Comparison of ENCODE assay signal across 2 cellular contexts in genomic region chr10:88995156-88995876, GRCh38.
TF ChIP-seq lines count a peak whose summit lies in the region.

No MANE protein-coding gene starts in this region.

TF ChIP-seq in GM12878, 131 proteins besides CTCF, POLR2A, EP300 and RAD21:
- TF ChIP-seq RFX5 (IDR thresholded peaks at IDR 0.05; ENCODE audit: low read depth, low read length), result no peak
- no peak for TF ChIP-seq NR2C1 (IDR thresholded peaks at IDR 0.05)
- TF ChIP-seq LARP7 (IDR thresholded peaks at IDR 0.05), result 0 out of 2 replicates have a peak, but pooled peaks have one; percentile 45
- no peak for TF ChIP-seq ZNF384 (IDR thresholded peaks at IDR 0.05; ENCODE audit: borderline replicate concordance, low read depth, low read length)
- TF ChIP-seq, protein P1, sequence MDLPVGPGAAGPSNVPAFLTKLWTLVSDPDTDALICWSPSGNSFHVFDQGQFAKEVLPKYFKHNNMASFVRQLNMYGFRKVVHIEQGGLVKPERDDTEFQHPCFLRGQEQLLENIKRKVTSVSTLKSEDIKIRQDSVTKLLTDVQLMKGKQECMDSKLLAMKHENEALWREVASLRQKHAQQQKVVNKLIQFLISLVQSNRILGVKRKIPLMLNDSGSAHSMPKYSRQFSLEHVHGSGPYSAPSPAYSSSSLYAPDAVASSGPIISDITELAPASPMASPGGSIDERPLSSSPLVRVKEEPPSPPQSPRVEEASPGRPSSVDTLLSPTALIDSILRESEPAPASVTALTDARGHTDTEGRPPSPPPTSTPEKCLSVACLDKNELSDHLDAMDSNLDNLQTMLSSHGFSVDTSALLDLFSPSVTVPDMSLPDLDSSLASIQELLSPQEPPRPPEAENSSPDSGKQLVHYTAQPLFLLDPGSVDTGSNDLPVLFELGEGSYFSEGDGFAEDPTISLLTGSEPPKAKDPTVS (IDR thresholded peaks at IDR 0.05; ENCODE audit: low read depth, low read length), result no peak
- TF ChIP-seq JUNB (IDR thresholded peaks at IDR 0.05), result no peak
- TF ChIP-seq BACH1 (IDR thresholded peaks at IDR 0.05; ENCODE audit: borderline replicate concordance), result 0 out of 2 replicates have a peak, but pooled peaks have one; percentile 16
- TF ChIP-seq DPF2 (IDR thresholded peaks at IDR 0.05), result no peak
- TF ChIP-seq POLR2AphosphoS5 (IDR thresholded peaks at IDR 0.05; ENCODE audit: low read length), result peak; percentile 31; the same call in 1 of the 2 replicates
- TF ChIP-seq NR2F1 (conservative IDR thresholded peaks at IDR 0.05), result no peak
- no peak for TF ChIP-seq MTA3 (IDR thresholded peaks at IDR 0.05; ENCODE audit: borderline replicate concordance, low read length)
- no peak for TF ChIP-seq HDAC6 (IDR thresholded peaks at IDR 0.05; ENCODE audit: unreplicated experiment)
- TF ChIP-seq TAF1 (IDR thresholded peaks at IDR 0.05; ENCODE audit: borderline replicate concordance, low read depth, low read length), result no peak
- peak; percentile 37; the same call in 1 of the 2 replicates for TF ChIP-seq IKZF1 (conservative IDR thresholded peaks at IDR 0.05)
- TF ChIP-seq, protein P2, sequence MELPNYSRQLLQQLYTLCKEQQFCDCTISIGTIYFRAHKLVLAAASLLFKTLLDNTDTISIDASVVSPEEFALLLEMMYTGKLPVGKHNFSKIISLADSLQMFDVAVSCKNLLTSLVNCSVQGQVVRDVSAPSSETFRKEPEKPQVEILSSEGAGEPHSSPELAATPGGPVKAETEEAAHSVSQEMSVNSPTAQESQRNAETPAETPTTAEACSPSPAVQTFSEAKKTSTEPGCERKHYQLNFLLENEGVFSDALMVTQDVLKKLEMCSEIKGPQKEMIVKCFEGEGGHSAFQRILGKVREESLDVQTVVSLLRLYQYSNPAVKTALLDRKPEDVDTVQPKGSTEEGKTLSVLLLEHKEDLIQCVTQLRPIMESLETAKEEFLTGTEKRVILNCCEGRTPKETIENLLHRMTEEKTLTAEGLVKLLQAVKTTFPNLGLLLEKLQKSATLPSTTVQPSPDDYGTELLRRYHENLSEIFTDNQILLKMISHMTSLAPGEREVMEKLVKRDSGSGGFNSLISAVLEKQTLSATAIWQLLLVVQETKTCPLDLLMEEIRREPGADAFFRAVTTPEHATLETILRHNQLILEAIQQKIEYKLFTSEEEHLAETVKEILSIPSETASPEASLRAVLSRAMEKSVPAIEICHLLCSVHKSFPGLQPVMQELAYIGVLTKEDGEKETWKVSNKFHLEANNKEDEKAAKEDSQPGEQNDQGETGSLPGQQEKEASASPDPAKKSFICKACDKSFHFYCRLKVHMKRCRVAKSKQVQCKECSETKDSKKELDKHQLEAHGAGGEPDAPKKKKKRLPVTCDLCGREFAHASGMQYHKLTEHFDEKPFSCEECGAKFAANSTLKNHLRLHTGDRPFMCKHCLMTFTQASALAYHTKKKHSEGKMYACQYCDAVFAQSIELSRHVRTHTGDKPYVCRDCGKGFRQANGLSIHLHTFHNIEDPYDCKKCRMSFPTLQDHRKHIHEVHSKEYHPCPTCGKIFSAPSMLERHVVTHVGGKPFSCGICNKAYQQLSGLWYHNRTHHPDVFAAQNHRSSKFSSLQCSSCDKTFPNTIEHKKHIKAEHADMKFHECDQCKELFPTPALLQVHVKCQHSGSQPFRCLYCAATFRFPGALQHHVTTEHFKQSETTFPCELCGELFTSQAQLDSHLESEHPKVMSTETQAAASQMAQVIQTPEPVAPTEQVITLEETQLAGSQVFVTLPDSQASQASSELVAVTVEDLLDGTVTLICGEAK (IDR thresholded peaks at IDR 0.05; ENCODE audit: borderline replicate concordance), result no peak
- no peak for TF ChIP-seq CBFB (IDR thresholded peaks at IDR 0.05; ENCODE audit: low read depth)
- peak in 1 of 2 experiments; percentile 22; a peak in 1 of 4 replicates for TF ChIP-seq BHLHE40 (IDR thresholded peaks at IDR 0.05; ENCODE audit: borderline replicate concordance in 1 of 2, low read depth in 2 of 2, low read length in 1 of 2)
- TF ChIP-seq POLR2AphosphoS2 (IDR thresholded peaks at IDR 0.05; ENCODE audit: low read depth, low read length), result no peak
- 0 out of 4 replicates have a peak, but pooled peaks of 1 of the 2 experiments have one; percentile 29 for TF ChIP-seq IKZF2 (IDR thresholded peaks at IDR 0.05)
- TF ChIP-seq TARDBP (IDR thresholded peaks at IDR 0.05; ENCODE audit: borderline replicate concordance), result no peak
- no peak for TF ChIP-seq BMI1 (IDR thresholded peaks at IDR 0.05; ENCODE audit: borderline replicate concordance)
- 0 out of 2 replicates have a peak, but pooled peaks have one; percentile 42 for TF ChIP-seq ZNF687 (IDR thresholded peaks at IDR 0.05)

TF ChIP-seq in WTC11, 78 proteins besides CTCF, POLR2A, EP300 and RAD21:
- TF ChIP-seq PRDM15 (CRISPR knock-in tag; IDR thresholded peaks at IDR 0.05) (no peak), FOXJ3 (CRISPR knock-in tag; IDR thresholded peaks at IDR 0.05; ENCODE audit: borderline replicate concordance) (no peak), FOXK1 (CRISPR knock-in tag; IDR thresholded peaks at IDR 0.05) (no peak), ZMAT4 (CRISPR knock-in tag; IDR thresholded peaks at IDR 0.05) (no peak), E2F1 (CRISPR knock-in tag; IDR thresholded peaks at IDR 0.05) (no peak), KAT7 (CRISPR knock-in tag; IDR thresholded peaks at IDR 0.05; ENCODE audit: borderline replicate concordance) (no peak), NFYB (CRISPR knock-in tag; conservative IDR thresholded peaks at IDR 0.05; ENCODE audit: low read depth) (no peak), SOX15 (CRISPR knock-in tag; IDR thresholded peaks at IDR 0.05) (no peak), OVOL2 (CRISPR knock-in tag; IDR thresholded peaks at IDR 0.05; ENCODE audit: borderline replicate concordance) (no peak), ZSCAN18 (CRISPR knock-in tag; IDR thresholded peaks at IDR 0.05) (no peak), ZBTB43 (CRISPR knock-in tag; IDR thresholded peaks at IDR 0.05) (no peak), ZNF317 (CRISPR knock-in tag; IDR thresholded peaks at IDR 0.05; ENCODE audit: borderline replicate concordance, low read depth) (no peak), ZNF219 (CRISPR knock-in tag; IDR thresholded peaks at IDR 0.05; ENCODE audit: borderline replicate concordance) (no peak)
- TF ChIP-seq, protein P3, sequence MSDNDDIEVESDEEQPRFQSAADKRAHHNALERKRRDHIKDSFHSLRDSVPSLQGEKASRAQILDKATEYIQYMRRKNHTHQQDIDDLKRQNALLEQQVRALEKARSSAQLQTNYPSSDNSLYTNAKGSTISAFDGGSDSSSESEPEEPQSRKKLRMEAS (CRISPR knock-in tag; IDR thresholded peaks at IDR 0.05), result no peak
